In genomic region chr4:10173039-10173753, GRCh38 we compare ENCODE assay signal across 1 cellular context.
TF ChIP-seq lines count a peak whose summit lies in the region.

No MANE protein-coding gene starts in this region.

TF ChIP-seq in K562, 482 proteins besides CTCF, POLR2A, EP300 and RAD21 (continued from another document and continues in another):
- TF ChIP-seq GABPA (tag; conservative IDR thresholded peaks at IDR 0.05; ENCODE audit: low read depth) (no peak), ZNF318 (IDR thresholded peaks at IDR 0.05; ENCODE audit: borderline replicate concordance in 1 of 2, low read depth in 1 of 2) (peak in 1 of 2 experiments; percentile 25; a peak in 1 of 4 replicates), NCOA4 (IDR thresholded peaks at IDR 0.05; ENCODE audit: partially characterized antibody) (no peak), FOXA3 (CRISPR knock-in tag; conservative IDR thresholded peaks at IDR 0.05 in 1 of 2, IDR thresholded peaks at IDR 0.05 in 1 of 2) (peak in 1 of 2 experiments; percentile 51; a peak in 1 of 4 replicates), ZNF23 (CRISPR knock-in tag; IDR thresholded peaks at IDR 0.05) (0 out of 2 replicates have a peak, but pooled peaks have one; percentile 6), MAFG (tag; conservative IDR thresholded peaks at IDR 0.05) (peak; percentile 91), CEBPB (tag; IDR thresholded peaks at IDR 0.05) (peak; percentile 87), TAL1 (IDR thresholded peaks at IDR 0.05) (peak; percentile 16; the same call in 1 of the 2 replicates), ILF3 (IDR thresholded peaks at IDR 0.05; ENCODE audit: borderline replicate concordance) (no peak), TAF9B (IDR thresholded peaks at IDR 0.05; ENCODE audit: partially characterized antibody) (peak; percentile 72), POLR2AphosphoS5 (IDR thresholded peaks at IDR 0.05; ENCODE audit: control insufficient read depth, insufficient read depth, low read depth, low read length) (peak; percentile 29; the same call in 1 of the 2 replicates), CCNT2 (IDR thresholded peaks at IDR 0.05; ENCODE audit: borderline replicate concordance, extremely low read depth, insufficient read length, low read depth, low read length) (peak; percentile 23), MTA1 (IDR thresholded peaks at IDR 0.05; ENCODE audit: borderline replicate concordance) (peak; percentile 35; the same call in 1 of the 2 replicates), ZEB2 (IDR thresholded peaks at IDR 0.05) (peak; percentile 80), CBFA2T3 (IDR thresholded peaks at IDR 0.05) (peak; percentile 53), ZBTB17 (CRISPR knock-in tag; IDR thresholded peaks at IDR 0.05) (no peak), TSHZ1 (CRISPR knock-in tag; IDR thresholded peaks at IDR 0.05) (no peak), ZNF766 (CRISPR knock-in tag; conservative IDR thresholded peaks at IDR 0.05) (peak; percentile 76), SMAD4 (CRISPR knock-in tag; conservative IDR thresholded peaks at IDR 0.05) (peak; percentile 64; the same call in 1 of the 2 replicates), ZNF589 (CRISPR knock-in tag; IDR thresholded peaks at IDR 0.05; ENCODE audit: low read depth) (0 out of 2 replicates have a peak, but pooled peaks have one; percentile 61), ZNF316 (IDR thresholded peaks at IDR 0.05) (peak; percentile 94), ZBTB2 (IDR thresholded peaks at IDR 0.05) (peak; percentile 41; the same call in 1 of the 2 replicates), BCOR (IDR thresholded peaks at IDR 0.05) (no peak), FUS (optimal IDR thresholded peaks at IDR 0.05; ENCODE audit: low read depth, low read length) (no peak), PREB (CRISPR knock-in tag; IDR thresholded peaks at IDR 0.05) (no peak), ZNF696 (CRISPR knock-in tag; conservative IDR thresholded peaks at IDR 0.05) (no peak), RBFOX2 (IDR thresholded peaks at IDR 0.05; ENCODE audit: low read depth, low read length) (0 out of 2 replicates have a peak, but pooled peaks have one; percentile 18), DPF2 (IDR thresholded peaks at IDR 0.05) (peak; percentile 83), EP400 (IDR thresholded peaks at IDR 0.05) (peak; percentile 70), ZNF197 (CRISPR knock-in tag; IDR thresholded peaks at IDR 0.05; ENCODE audit: low read depth) (0 out of 2 replicates have a peak, but pooled peaks have one; percentile 20), SUPT5H (IDR thresholded peaks at IDR 0.05) (no peak), XRCC5 (IDR thresholded peaks at IDR 0.05; ENCODE audit: low read depth, low read length) (no peak), MXI1 (IDR thresholded peaks at IDR 0.05; ENCODE audit: low read depth, low read length) (peak; percentile 92), POLR2H (tag; IDR thresholded peaks at IDR 0.05; ENCODE audit: low read depth) (peak; percentile 36; the same call in 1 of the 2 replicates), SMARCE1 (IDR thresholded peaks at IDR 0.05) (peak; percentile 52), ERF (CRISPR knock-in tag; IDR thresholded peaks at IDR 0.05) (0 out of 2 replicates have a peak, but pooled peaks have one; percentile 62), ZNF77 (CRISPR knock-in tag; IDR thresholded peaks at IDR 0.05) (no peak), SP1 (CRISPR knock-in tag; IDR thresholded peaks at IDR 0.05) (0 out of 2 replicates have a peak, but pooled peaks have one; percentile 7), GATAD2A (IDR thresholded peaks at IDR 0.05) (peak; percentile 26), TFAM (CRISPR knock-in tag; conservative IDR thresholded peaks at IDR 0.05) (no peak), ETV1 (tag; conservative IDR thresholded peaks at IDR 0.05; ENCODE audit: low read depth) (peak; percentile 86), ZNF764 (CRISPR knock-in tag; IDR thresholded peaks at IDR 0.05; ENCODE audit: low read depth) (0 out of 2 replicates have a peak, but pooled peaks have one; percentile 11), ZNF384 (IDR thresholded peaks at IDR 0.05; ENCODE audit: low read depth, low read length) (peak; percentile 96), PPARD (CRISPR knock-in tag; IDR thresholded peaks at IDR 0.05) (no peak)
- TF ChIP-seq, protein P1, sequence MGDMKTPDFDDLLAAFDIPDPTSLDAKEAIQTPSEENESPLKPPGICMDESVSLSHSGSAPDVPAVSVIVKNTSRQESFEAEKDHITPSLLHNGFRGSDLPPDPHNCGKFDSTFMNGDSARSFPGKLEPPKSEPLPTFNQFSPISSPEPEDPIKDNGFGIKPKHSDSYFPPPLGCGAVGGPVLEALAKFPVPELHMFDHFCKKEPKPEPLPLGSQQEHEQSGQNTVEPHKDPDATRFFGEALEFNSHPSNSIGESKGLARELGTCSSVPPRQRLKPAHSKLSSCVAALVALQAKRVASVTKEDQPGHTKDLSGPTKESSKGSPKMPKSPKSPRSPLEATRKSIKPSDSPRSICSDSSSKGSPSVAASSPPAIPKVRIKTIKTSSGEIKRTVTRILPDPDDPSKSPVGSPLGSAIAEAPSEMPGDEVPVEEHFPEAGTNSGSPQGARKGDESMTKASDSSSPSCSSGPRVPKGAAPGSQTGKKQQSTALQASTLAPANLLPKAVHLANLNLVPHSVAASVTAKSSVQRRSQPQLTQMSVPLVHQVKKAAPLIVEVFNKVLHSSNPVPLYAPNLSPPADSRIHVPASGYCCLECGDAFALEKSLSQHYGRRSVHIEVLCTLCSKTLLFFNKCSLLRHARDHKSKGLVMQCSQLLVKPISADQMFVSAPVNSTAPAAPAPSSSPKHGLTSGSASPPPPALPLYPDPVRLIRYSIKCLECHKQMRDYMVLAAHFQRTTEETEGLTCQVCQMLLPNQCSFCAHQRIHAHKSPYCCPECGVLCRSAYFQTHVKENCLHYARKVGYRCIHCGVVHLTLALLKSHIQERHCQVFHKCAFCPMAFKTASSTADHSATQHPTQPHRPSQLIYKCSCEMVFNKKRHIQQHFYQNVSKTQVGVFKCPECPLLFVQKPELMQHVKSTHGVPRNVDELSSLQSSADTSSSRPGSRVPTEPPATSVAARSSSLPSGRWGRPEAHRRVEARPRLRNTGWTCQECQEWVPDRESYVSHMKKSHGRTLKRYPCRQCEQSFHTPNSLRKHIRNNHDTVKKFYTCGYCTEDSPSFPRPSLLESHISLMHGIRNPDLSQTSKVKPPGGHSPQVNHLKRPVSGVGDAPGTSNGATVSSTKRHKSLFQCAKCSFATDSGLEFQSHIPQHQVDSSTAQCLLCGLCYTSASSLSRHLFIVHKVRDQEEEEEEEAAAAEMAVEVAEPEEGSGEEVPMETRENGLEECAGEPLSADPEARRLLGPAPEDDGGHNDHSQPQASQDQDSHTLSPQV (IDR thresholded peaks at IDR 0.05), result peak; percentile 97
- TF ChIP-seq, protein P2, sequence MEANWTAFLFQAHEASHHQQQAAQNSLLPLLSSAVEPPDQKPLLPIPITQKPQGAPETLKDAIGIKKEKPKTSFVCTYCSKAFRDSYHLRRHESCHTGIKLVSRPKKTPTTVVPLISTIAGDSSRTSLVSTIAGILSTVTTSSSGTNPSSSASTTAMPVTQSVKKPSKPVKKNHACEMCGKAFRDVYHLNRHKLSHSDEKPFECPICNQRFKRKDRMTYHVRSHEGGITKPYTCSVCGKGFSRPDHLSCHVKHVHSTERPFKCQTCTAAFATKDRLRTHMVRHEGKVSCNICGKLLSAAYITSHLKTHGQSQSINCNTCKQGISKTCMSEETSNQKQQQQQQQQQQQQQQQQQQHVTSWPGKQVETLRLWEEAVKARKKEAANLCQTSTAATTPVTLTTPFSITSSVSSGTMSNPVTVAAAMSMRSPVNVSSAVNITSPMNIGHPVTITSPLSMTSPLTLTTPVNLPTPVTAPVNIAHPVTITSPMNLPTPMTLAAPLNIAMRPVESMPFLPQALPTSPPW (CRISPR knock-in tag; IDR thresholded peaks at IDR 0.05), result peak; percentile 90
